15 cellular contexts compared by ENCODE assay signal in genomic region chr2:28976584-28976983, GRCh38. TPM values are rescaled to one million over a fixed set of nuclear protein-coding genes. Genes with fewer than 3 reads are reported as not detected.
DNase-seq lines count a peak whose midpoint lies in the region; ATAC-seq, FAIRE-seq and TF ChIP-seq lines count a peak whose summit lies in the region.
"Had no signal": no experiment of that assay in that cellular context is flagged by ENCODE, and none has a peak within 500 bp of the region (broad histone marks: within the 10 kb centered on the region; RNA-seq: fewer than 3 reads in every experiment).

No MANE protein-coding gene starts in this region.

- no peaks in the 10 kb centered on the region for H3K36me3 ChIP-seq in osteoblast (ENCODE audit: insufficient read depth, low read length)
- H3K36me3 ChIP-seq: Peyer's patch had no signal

- no peak overlapping the region for H3K4me3 ChIP-seq in osteoblast (ENCODE audit: insufficient read depth, low read length)
- H3K4me3 ChIP-seq: Peyer's patch had no signal

- H3K79me2 ChIP-seq in osteoblast (ENCODE audit: insufficient read depth, low read length) = no peaks in the 10 kb centered on the region

- H3K9me3 ChIP-seq in osteoblast (ENCODE audit: low read depth, low read length) = no peaks in the 10 kb centered on the region
- H3K9me3 ChIP-seq: Peyer's patch had no signal

- no peak overlapping the region for H3K27ac ChIP-seq in osteoblast (ENCODE audit: low read depth, low read length)
- H3K27ac ChIP-seq: Peyer's patch had no signal

- no peak overlapping the region for H2AFZ ChIP-seq in osteoblast (ENCODE audit: low read length)

- peaks cover 7% of the 10 kb centered on the region for H3K27me3 ChIP-seq in osteoblast (ENCODE audit: insufficient read depth, low read length)
- H3K27me3 ChIP-seq: Peyer's patch had no signal

- TF ChIP-seq CTCF in osteoblast (IDR thresholded peaks at IDR 0.05; ENCODE audit: extremely low read depth, low read depth, low read length) = no peak
- TF ChIP-seq CTCF in GM13977 (IDR thresholded peaks at IDR 0.05; ENCODE audit: extremely low read depth, insufficient read depth, missing control alignments) = no peak

- H4K20me1 ChIP-seq in osteoblast (ENCODE audit: insufficient read depth, low read length) = no peaks in the 10 kb centered on the region

- no peak for TF ChIP-seq POLR2A in erythroblast (IDR thresholded peaks at IDR 0.05; ENCODE audit: low read length)

- ATAC-seq in GM18861 (IDR thresholded peaks at IDR 0.05; ENCODE audit: unreplicated experiment) = no peak

- no peak for FAIRE-seq in RCC 7860 (lab: Jason Lieb, UNC)

- peak; percentile 91 for DNase-seq in EL
- DNase-seq in RCC 7860 (ENCODE audit: low spot score) = peak; percentile 84
- DNase-seq in glomerular visceral epithelial cell (ENCODE audit: extremely low spot score) = peak; percentile 71
- peak; percentile 55 for DNase-seq in osteoblast (ENCODE audit: insufficient read length, low spot score, missing footprints)
- DNase-seq in GM13977 (ENCODE audit: low spot score) = no peak
- DNase-seq in dermis blood vessel endothelial cell = no peak
- DNase-seq in erythroblast (lab: John Stamatoyannopoulos, UW) = no peak
- DNase-seq: activated CD8-positive, alpha-beta memory T cell treated with anti-CD3 and anti-CD28 coated beads, Interleukin-2, amount 50 U/mL, for 48 hours; amniotic stem cell; CD4-positive, CD25-positive, alpha-beta regulatory T cell; NCI-H446; nephron progenitor cell; Peyer's patch; stimulated activated CD4-positive, alpha-beta T cell treated with anti-CD3 and anti-CD28 coated beads, Interleukin-12 subunit alpha, Interleukin-12 subunit beta, amount 100 ng/mL, for 4 hours had no signal

- H3K4me1 ChIP-seq in osteoblast (ENCODE audit: insufficient read depth, low read length) = no peaks in the 10 kb centered on the region
- H3K4me1 ChIP-seq: Peyer's patch had no signal

- no peak overlapping the region for H3K4me2 ChIP-seq in osteoblast (ENCODE audit: insufficient read depth, low read length)

- in situ Hi-C loops in GM13977 (cut with MboI; ENCODE audit: low pct_unique_long_range_greater_than_20kb, low sequenced_read_pairs, unreplicated experiment) = no loop called here

RNA-seq across cellular contexts. Expression of gene TOGARAM2, which starts 4.5 kb away (rescaled TPM):
- total RNA-seq in osteoblast (under 0.01 and 0.72 TPM in 2 replicates), dermis blood vessel endothelial cell (0.19 TPM in 1 of 2 replicates, not detected in the other)

Comparison
In these comparisons a context has a peak if more than half of its experiments do, and no peak if none do; other contexts are left out.
1. DNase-seq: peak in EL (single experiment), RCC 7860 (single experiment), glomerular visceral epithelial cell (single experiment) and osteoblast (single experiment); none in GM13977 (single experiment), dermis blood vessel endothelial cell (single experiment) and erythroblast (0 of 2).